Comparison of ENCODE assay signal across 1 cellular context in genomic region chr12:44839785-44840184, GRCh38.
TF ChIP-seq lines count a peak whose summit lies in the region.

No MANE protein-coding gene starts in this region.

TF ChIP-seq in H1, 55 proteins besides CTCF, POLR2A, EP300 and RAD21:
- TF ChIP-seq E2F6 (IDR thresholded peaks at IDR 0.05) = no peak
- TF ChIP-seq RNF2 (IDR thresholded peaks at IDR 0.05; ENCODE audit: borderline replicate concordance, low read depth, low read length, missing control alignments, poor library complexity, severe bottlenecking) = no peak
- TF ChIP-seq CEBPB (IDR thresholded peaks at IDR 0.05; ENCODE audit: low read depth, low read length) = no peak
- no peak for TF ChIP-seq CHD7 (IDR thresholded peaks at IDR 0.05; ENCODE audit: insufficient replicate concordance, low read length)
- TF ChIP-seq NRF1 (IDR thresholded peaks at IDR 0.05; ENCODE audit: low read depth, low read length) = no peak
- no peak for TF ChIP-seq ATF2 (IDR thresholded peaks at IDR 0.05; ENCODE audit: low read length)
- no peak for TF ChIP-seq POU5F1 (IDR thresholded peaks at IDR 0.05; ENCODE audit: low read depth, low read length)
